Comparison of ENCODE assay signal across 8 cellular contexts in the genomic region with DNA sequence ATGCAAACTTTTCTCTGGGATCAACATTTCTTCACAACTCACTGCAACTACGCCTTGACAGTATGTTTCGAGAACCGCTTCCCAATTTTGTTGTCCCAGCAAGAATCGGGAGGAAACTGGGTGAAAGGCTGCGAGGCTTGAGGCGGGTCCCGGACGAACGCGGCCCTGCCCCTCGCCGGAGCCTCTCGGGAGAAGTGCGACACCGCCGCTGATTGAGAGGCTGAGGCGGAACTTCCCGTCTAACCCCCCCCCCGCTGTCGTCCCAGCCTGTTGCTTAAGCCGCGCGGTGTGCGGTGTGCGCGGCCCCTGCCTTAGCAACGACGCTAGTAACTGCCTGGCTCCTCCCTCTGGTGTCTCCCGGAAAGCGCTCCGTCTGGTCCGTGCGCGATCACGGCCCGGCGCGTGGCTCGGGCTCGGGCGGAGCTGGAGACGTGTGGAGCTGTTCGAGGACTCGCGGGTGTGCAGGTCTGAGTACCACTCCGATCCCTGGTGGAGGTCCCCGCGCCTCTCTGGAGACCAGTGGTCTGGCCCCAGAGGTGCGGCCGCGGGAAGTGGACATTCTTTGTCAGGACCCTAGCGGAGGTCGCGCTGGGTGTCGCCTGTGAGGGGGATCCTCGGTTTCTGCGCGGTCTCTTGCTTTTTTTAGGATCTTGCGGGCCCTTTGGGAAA. TPM values are rescaled to one million over a fixed set of nuclear protein-coding genes. Genes with fewer than 3 reads are reported as not detected.
DNase-seq lines count a peak whose midpoint lies in the region; ATAC-seq and TF ChIP-seq lines count a peak whose summit lies in the region.

A gene with protein sequence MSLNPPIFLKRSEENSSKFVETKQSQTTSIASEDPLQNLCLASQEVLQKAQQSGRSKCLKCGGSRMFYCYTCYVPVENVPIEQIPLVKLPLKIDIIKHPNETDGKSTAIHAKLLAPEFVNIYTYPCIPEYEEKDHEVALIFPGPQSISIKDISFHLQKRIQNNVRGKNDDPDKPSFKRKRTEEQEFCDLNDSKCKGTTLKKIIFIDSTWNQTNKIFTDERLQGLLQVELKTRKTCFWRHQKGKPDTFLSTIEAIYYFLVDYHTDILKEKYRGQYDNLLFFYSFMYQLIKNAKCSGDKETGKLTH (plus strand): TSS at position 391 of the 669 bp plus-strand sequence. CDS start 4,120 bp downstream, outside the sequence.
A gene with protein sequence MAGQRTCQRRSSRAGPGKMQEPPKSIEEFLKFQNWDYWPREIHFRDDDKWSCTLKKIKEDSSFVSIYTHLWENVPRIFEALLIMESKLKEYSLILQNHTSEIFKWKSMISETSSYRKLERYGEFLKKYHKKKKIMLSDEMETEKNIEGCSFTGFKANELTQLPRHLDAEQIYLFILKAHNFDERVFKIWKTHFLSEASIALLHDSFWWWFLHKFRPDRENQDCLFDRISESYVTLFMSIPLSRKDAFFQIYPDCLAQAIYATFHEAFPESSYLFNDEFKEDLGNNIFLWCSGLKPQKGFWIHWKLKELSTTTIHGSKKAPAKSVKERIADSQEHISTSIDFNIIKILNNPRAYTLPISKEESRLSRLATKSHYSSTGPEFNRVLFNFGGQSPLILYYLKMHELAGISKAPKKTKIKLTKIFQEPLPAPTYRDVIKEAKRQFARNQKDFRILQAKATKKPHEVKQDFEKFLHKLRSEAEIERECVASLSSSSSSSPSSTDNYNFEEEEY (minus strand): TSS at position 161 of the 669 bp plus-strand sequence. CDS start 5,647 bp downstream, outside the sequence.

- WGBS in liver = under 1% methylated on average over 59 of the region's 59 CpGs

- H3K36me3 Mint-ChIP-seq in CD14-positive monocyte = peaks cover 16 to 17% of the 10 kb centered on the region in 2 donors

- H3K4me3 Mint-ChIP-seq in CD14-positive monocyte = peak within 1 kb of the TSS; percentile 92 to 95

- H3K4me1 ChIP-seq in liver (ENCODE audit: control insufficient read depth in 4 of 4, insufficient read depth in 4 of 4, low read length in 3 of 4) = peaks cover 2 to 15% (median 5%) of the 10 kb centered on the region in 4 donors

- H3K9me3 Mint-ChIP-seq in CD14-positive monocyte = peaks cover 9 to 25% (median 13%) of the 10 kb centered on the region in 7 donors

- peak within 1 kb of the TSS; percentile 93 to 99 (median 97) for H3K27ac Mint-ChIP-seq in CD14-positive monocyte

- H3K27me3 ChIP-seq in liver (ENCODE audit: control insufficient read depth in 4 of 4, insufficient read depth in 4 of 4, low read length in 3 of 4) = no peaks in the 10 kb centered on the region

- H3K36me3 ChIP-seq in liver (ENCODE audit: control insufficient read depth in 4 of 4, insufficient read depth in 3 of 4, low read depth in 1 of 4, low read length in 3 of 4) = peaks cover 2 to 8% (median 4%) of the 10 kb centered on the region in 4 donors

- H3K9ac ChIP-seq in liver (ENCODE audit: low read depth in 1 of 2, low read length in 2 of 2) = peak within 1 kb of the TSS; percentile 89 to 96

- peaks cover 31% of the 10 kb centered on the region for H3K4me1 Mint-ChIP-seq in CD14-positive monocyte

- ATAC-seq in GM19395 (IDR thresholded peaks at IDR 0.05; ENCODE audit: unreplicated experiment) (peak; percentile 98), HG03558 (IDR thresholded peaks at IDR 0.05; ENCODE audit: extremely low read depth, unreplicated experiment) (peak; percentile 96)

- H3K9me3 ChIP-seq in liver (ENCODE audit: control insufficient read depth in 4 of 4, low read length in 3 of 4) = peaks cover 0 to 6% (median 0%) of the 10 kb centered on the region in 4 donors

- TF ChIP-seq RAD21 in liver (IDR thresholded peaks at IDR 0.05) = peak; percentile 47 to 63

- DNase-seq in CD14-positive monocyte (ENCODE audit: low spot score) = peak; percentile 95
- peak; percentile 97 for DNase-seq in NCI-H748 (lab: John Stamatoyannopoulos, UW; ENCODE audit: unreplicated experiment)
- DNase-seq in activated CD4-positive, alpha-beta T cell treated with anti-CD3 and anti-CD28 coated beads, Interleukin-2, amount 50 U/mL, for 24 hours (ENCODE audit: low read depth in 1 of 2, low spot score in 1 of 2) = peak; percentile 84 to 91
- peak; percentile 94 to 99 for DNase-seq in dermis microvascular lymphatic vessel endothelial cell (ENCODE audit: low read depth in 2 of 2)
- peak; percentile 92 for DNase-seq in stimulated activated CD4-positive, alpha-beta T cell treated with anti-CD3 and anti-CD28 coated beads, Interleukin-4, amount 100 ng/mL, for 1 hour

- TF ChIP-seq CTCF in CD14-positive monocyte (IDR thresholded peaks at IDR 0.05) = no peak
- no peak for TF ChIP-seq CTCF in liver (IDR thresholded peaks at IDR 0.05; ENCODE audit: low read depth, low read length, missing input control)

- peak within 1 kb of the TSS; percentile 79 to 93 (median 85) for H3K4me3 ChIP-seq in liver (ENCODE audit: low read depth in 1 of 3, low read length in 3 of 3)

- no peaks in the 10 kb centered on the region for H3K27me3 Mint-ChIP-seq in CD14-positive monocyte (ENCODE audit: low read depth in 3 of 3)

- peak within 1 kb of the TSS; percentile 94 to 97 for H3K27ac ChIP-seq in liver (ENCODE audit: low read depth in 1 of 2, low read length in 2 of 2)

- intact Hi-C loops in CD14-positive monocyte (cut with micrococcal nuclease) = loop anchor here (10.0 kb wide), 2 partner anchors 94 to 466 kb away; a partner anchor contains a TSS

TF ChIP-seq in liver, 16 proteins besides CTCF, POLR2A, EP300 and RAD21:
- TF ChIP-seq RXRA (IDR thresholded peaks at IDR 0.05) = peak; percentile 83 to 90
- TF ChIP-seq TAF1 (conservative IDR thresholded peaks at IDR 0.05) = peak; percentile 93
- TF ChIP-seq, protein P1, sequence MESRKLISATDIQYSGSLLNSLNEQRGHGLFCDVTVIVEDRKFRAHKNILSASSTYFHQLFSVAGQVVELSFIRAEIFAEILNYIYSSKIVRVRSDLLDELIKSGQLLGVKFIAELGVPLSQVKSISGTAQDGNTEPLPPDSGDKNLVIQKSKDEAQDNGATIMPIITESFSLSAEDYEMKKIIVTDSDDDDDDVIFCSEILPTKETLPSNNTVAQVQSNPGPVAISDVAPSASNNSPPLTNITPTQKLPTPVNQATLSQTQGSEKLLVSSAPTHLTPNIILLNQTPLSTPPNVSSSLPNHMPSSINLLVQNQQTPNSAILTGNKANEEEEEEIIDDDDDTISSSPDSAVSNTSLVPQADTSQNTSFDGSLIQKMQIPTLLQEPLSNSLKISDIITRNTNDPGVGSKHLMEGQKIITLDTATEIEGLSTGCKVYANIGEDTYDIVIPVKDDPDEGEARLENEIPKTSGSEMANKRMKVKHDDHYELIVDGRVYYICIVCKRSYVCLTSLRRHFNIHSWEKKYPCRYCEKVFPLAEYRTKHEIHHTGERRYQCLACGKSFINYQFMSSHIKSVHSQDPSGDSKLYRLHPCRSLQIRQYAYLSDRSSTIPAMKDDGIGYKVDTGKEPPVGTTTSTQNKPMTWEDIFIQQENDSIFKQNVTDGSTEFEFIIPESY (IDR thresholded peaks at IDR 0.05) = peak; percentile 96
- no peak for TF ChIP-seq HNF4G (IDR thresholded peaks at IDR 0.05)
- peak; percentile 65 to 91 for TF ChIP-seq GABPA (IDR thresholded peaks at IDR 0.05 in 1 of 2, conservative IDR thresholded peaks at IDR 0.05 in 1 of 2)
- peak; percentile 79 for TF ChIP-seq YY1 (IDR thresholded peaks at IDR 0.05)
- no peak for TF ChIP-seq JUND (IDR thresholded peaks at IDR 0.05)
- TF ChIP-seq FOXA2 (IDR thresholded peaks at IDR 0.05) = no peak
- peak; percentile 30 for TF ChIP-seq FOXA1 (IDR thresholded peaks at IDR 0.05)
- peak; percentile 96 for TF ChIP-seq SP1 (IDR thresholded peaks at IDR 0.05)
- TF ChIP-seq, protein P2, sequence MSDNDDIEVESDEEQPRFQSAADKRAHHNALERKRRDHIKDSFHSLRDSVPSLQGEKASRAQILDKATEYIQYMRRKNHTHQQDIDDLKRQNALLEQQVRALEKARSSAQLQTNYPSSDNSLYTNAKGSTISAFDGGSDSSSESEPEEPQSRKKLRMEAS (IDR thresholded peaks at IDR 0.05) = peak; percentile 87
- TF ChIP-seq EGR1 (IDR thresholded peaks at IDR 0.05; ENCODE audit: low read depth in 2 of 2) = peak in 1 of 2 donors; percentile 70
- TF ChIP-seq, protein P3, sequence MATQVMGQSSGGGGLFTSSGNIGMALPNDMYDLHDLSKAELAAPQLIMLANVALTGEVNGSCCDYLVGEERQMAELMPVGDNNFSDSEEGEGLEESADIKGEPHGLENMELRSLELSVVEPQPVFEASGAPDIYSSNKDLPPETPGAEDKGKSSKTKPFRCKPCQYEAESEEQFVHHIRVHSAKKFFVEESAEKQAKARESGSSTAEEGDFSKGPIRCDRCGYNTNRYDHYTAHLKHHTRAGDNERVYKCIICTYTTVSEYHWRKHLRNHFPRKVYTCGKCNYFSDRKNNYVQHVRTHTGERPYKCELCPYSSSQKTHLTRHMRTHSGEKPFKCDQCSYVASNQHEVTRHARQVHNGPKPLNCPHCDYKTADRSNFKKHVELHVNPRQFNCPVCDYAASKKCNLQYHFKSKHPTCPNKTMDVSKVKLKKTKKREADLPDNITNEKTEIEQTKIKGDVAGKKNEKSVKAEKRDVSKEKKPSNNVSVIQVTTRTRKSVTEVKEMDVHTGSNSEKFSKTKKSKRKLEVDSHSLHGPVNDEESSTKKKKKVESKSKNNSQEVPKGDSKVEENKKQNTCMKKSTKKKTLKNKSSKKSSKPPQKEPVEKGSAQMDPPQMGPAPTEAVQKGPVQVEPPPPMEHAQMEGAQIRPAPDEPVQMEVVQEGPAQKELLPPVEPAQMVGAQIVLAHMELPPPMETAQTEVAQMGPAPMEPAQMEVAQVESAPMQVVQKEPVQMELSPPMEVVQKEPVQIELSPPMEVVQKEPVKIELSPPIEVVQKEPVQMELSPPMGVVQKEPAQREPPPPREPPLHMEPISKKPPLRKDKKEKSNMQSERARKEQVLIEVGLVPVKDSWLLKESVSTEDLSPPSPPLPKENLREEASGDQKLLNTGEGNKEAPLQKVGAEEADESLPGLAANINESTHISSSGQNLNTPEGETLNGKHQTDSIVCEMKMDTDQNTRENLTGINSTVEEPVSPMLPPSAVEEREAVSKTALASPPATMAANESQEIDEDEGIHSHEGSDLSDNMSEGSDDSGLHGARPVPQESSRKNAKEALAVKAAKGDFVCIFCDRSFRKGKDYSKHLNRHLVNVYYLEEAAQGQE (IDR thresholded peaks at IDR 0.05) = peak; percentile 80
- TF ChIP-seq, protein P4, sequence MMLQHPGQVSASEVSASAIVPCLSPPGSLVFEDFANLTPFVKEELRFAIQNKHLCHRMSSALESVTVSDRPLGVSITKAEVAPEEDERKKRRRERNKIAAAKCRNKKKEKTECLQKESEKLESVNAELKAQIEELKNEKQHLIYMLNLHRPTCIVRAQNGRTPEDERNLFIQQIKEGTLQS (IDR thresholded peaks at IDR 0.05) = no peak
- TF ChIP-seq HNF4A (conservative IDR thresholded peaks at IDR 0.05) = no peak
- peak; percentile 51 for TF ChIP-seq NR2F2 (IDR thresholded peaks at IDR 0.05)

RNA-seq across cellular contexts. Expression of the first gene that starts in this region (rescaled TPM):
- polyA plus RNA-seq in CD14-positive monocyte (10 to 100 TPM; 10.2 to 11.8 TPM), liver (1 to 10 TPM; 5.8 to 8.9 TPM)
- total RNA-seq in dermis microvascular lymphatic vessel endothelial cell (11.8 and 13.0 TPM in 2 replicates), liver (10 to 100 TPM; 10.5 to 10.8 TPM)

RNA-seq across cellular contexts. Expression of the second gene that starts in this region (rescaled TPM):
- under 1 TPM; 0.49 to 0.72 TPM for polyA plus RNA-seq in CD14-positive monocyte
- total RNA-seq in dermis microvascular lymphatic vessel endothelial cell = 3.0 and 3.1 TPM in 2 replicates
- 1 to 10 TPM; 3.1 to 5.1 TPM for total RNA-seq in liver
- 1 to 10 TPM; 1.3 to 4.5 TPM for polyA plus RNA-seq in liver

Comparison
In these comparisons a context has a peak if more than half of its experiments do, and no peak if none do; other contexts are left out.
1. Peak in every context shown above with its lines: DNase-seq, ATAC-seq, H3K4me3 ChIP-seq and H3K27ac ChIP-seq.